Comparison of ENCODE assay signal across 15 cellular contexts in the genomic region with DNA sequence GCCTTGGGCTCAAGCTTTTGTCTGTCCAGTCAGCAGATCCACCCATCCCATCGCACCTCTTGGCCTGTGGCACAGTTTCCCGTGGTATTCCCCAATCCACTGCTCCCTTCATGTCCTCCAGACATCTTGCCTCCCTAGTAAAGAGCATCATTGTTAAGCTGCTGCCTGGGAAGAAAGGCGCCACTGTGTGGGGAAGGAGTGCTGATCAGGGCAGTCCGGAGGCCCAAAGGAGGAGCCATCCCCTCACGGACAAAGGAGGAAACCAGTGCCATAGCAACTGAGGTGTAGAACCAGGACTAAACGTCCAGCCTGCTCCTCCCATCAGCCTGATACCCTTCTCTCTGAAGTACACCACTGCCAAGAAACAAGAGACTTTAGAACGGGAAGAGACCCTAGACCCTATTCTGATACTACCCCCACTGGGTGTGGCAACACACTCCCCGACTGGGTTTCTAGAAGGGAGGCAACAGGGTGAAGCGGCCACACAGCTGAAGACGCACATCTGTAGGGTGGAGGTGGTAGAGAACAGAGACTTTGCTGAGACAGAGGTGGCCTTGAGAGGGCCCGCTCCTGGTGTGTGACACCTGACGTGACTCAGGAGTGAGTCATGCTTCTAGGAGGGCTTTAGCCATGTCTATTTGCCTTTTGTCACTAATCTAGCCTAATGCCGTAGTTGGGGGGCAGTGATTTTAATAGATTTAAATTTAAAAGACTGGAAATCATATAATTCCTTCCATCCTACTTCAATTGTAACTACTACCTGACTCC.
A peak's percentile ranks its signal among the peaks of the same experiment; 100 is the strongest.
DNase-seq lines count a peak whose midpoint lies in the region; ATAC-seq and TF ChIP-seq lines count a peak whose summit lies in the region.
"Had no signal": no experiment of that assay in that cellular context is flagged by ENCODE, and none has a peak within 500 bp of the region (broad histone marks: within the 10 kb centered on the region; RNA-seq: fewer than 3 reads in every experiment).

No MANE protein-coding gene starts in this region.

- no peaks in the 10 kb centered on the region for H3K36me3 Mint-ChIP-seq in activated CD4-positive, alpha-beta memory T cell treated with anti-CD3 and anti-CD28 coated beads for 36 hours

- CTCF ChIA-PET in activated CD4-positive, alpha-beta memory T cell treated with anti-CD3 and anti-CD28 coated beads for 36 hours (lab: Charles Lee) = no interaction called here

- POLR2A ChIA-PET in activated CD4-positive, alpha-beta memory T cell treated with anti-CD3 and anti-CD28 coated beads for 36 hours (lab: Charles Lee) = no interaction called here

- H3K36me3 ChIP-seq in WERI-Rb-1 (no peaks in the 10 kb centered on the region), psoas muscle (ENCODE audit: insufficient read depth in 1 of 2, low read depth in 1 of 2) (no peaks in the 10 kb centered on the region)
- H3K36me3 ChIP-seq: SJCRH30 had no signal

- intact Hi-C loops in head of caudate nucleus (cut with DNase I) (no loop called here), psoas muscle (cut with DNase I) (no loop called here)
- intact Hi-C loops in activated CD4-positive, alpha-beta memory T cell treated with anti-CD3 and anti-CD28 coated beads for 36 hours (cut with micrococcal nuclease) = no loop called here

- ATAC-seq in psoas muscle = peak in 3 of 4 donors; percentile 43 to 52 (median 45)

- 82 to 84% (median 84%) methylated on average over 13 of the region's 13 CpGs for WGBS in psoas muscle, 3 donors

- H3K27me3 Mint-ChIP-seq in activated CD4-positive, alpha-beta memory T cell treated with anti-CD3 and anti-CD28 coated beads for 36 hours = no peaks in the 10 kb centered on the region

- H3K4me3 Mint-ChIP-seq in activated CD4-positive, alpha-beta memory T cell treated with anti-CD3 and anti-CD28 coated beads for 36 hours = no peak overlapping the region

- no peak overlapping the region for H3K27ac Mint-ChIP-seq in activated CD4-positive, alpha-beta memory T cell treated with anti-CD3 and anti-CD28 coated beads for 36 hours

- H3K9me3 ChIP-seq in WERI-Rb-1 (ENCODE audit: severe bottlenecking) (no peaks in the 10 kb centered on the region), psoas muscle (no peaks in the 10 kb centered on the region)
- H3K9me3 ChIP-seq: SJCRH30 had no signal

- peak; percentile 17 for DNase-seq in activated CD4-positive, alpha-beta T cell treated with anti-CD3 and anti-CD28 coated beads for 48 hours
- DNase-seq in activated CD4-positive, alpha-beta T cell treated with anti-CD3 and anti-CD28 coated beads for 1 hour = no peak
- DNase-seq in WERI-Rb-1 (no peak), head of caudate nucleus (peak; percentile 29 to 86 (median 71)), psoas muscle (no peak), DMS153 treated with DMSO at 0.1 percent for 48 hours (lab: John Stamatoyannopoulos, UW; ENCODE audit: unreplicated experiment) (no peak), T-helper 1 cell (no peak)
- DNase-seq in activated CD4-positive, alpha-beta memory T cell treated with anti-CD3 and anti-CD28 coated beads for 36 hours = no peak
- DNase-seq: activated CD4-positive, CD25-positive, alpha-beta regulatory T cell treated with anti-CD3 and anti-CD28 coated beads, Interleukin-2, amount 50 U/mL, for 72 hours; activated effector memory CD4-positive, alpha-beta T cell treated with anti-CD3 and anti-CD28 coated beads, Interleukin-2, amount 50 U/mL, for 16 hours; DMS79 treated with DMSO at 0.1 percent for 48 hours; kidney glomerular epithelial cell; NCI-H1436 treated with DMSO at 0.1 percent for 48 hours; NCI-H524 treated with DMSO at 0.1 percent for 48 hours; SJCRH30 had no signal

- peaks cover 18% of the 10 kb centered on the region for H3K4me1 ChIP-seq in psoas muscle
- H3K4me1 ChIP-seq: SJCRH30 had no signal

- H3K9me3 Mint-ChIP-seq in activated CD4-positive, alpha-beta memory T cell treated with anti-CD3 and anti-CD28 coated beads for 36 hours = no peaks in the 10 kb centered on the region

- TF ChIP-seq CTCF in WERI-Rb-1 (IDR thresholded peaks at IDR 0.05; ENCODE audit: low read depth, low read length) (0 out of 2 replicates have a peak, but pooled peaks have one; percentile 10), psoas muscle (IDR thresholded peaks at IDR 0.05) (no peak)

- H3K4me3 ChIP-seq in WERI-Rb-1 (ENCODE audit: low read depth, low read length) (no peak overlapping the region), psoas muscle (no peak overlapping the region)
- H3K4me3 ChIP-seq: SJCRH30 had no signal

- H3K27ac ChIP-seq in WERI-Rb-1 = no peak overlapping the region
- H3K27ac ChIP-seq in psoas muscle = no peak overlapping the region
- H3K27ac ChIP-seq: SJCRH30 had no signal

- H3K4me1 Mint-ChIP-seq in activated CD4-positive, alpha-beta memory T cell treated with anti-CD3 and anti-CD28 coated beads for 36 hours (ENCODE audit: low read depth) = peaks cover 9% of the 10 kb centered on the region

- H3K27me3 ChIP-seq in WERI-Rb-1 (ENCODE audit: insufficient read depth, low read depth, severe bottlenecking) = no peaks in the 10 kb centered on the region
- no peaks in the 10 kb centered on the region for H3K27me3 ChIP-seq in psoas muscle (ENCODE audit: insufficient read depth in 3 of 3, low read length in 2 of 3)
- H3K27me3 ChIP-seq: SJCRH30 had no signal

Comparison
In these comparisons a context has a peak if more than half of its experiments do, and no peak if none do; other contexts are left out.
1. DNase-seq: peak in activated CD4-positive, alpha-beta T cell treated with anti-CD3 and anti-CD28 coated beads for 48 hours (single experiment) and head of caudate nucleus (42 of 42); none in activated CD4-positive, alpha-beta T cell treated with anti-CD3 and anti-CD28 coated beads for 1 hour (single experiment), WERI-Rb-1 (single experiment), psoas muscle (0 of 2), DMS153 treated with DMSO at 0.1 percent for 48 hours (single experiment), T-helper 1 cell (0 of 5) and activated CD4-positive, alpha-beta memory T cell treated with anti-CD3 and anti-CD28 coated beads for 36 hours (single experiment).